ENCODE assay signal across 13 cellular contexts in genomic region chr15:74389115-74390048, GRCh38. TPM values are rescaled to one million over a fixed set of nuclear protein-coding genes. Genes with fewer than 3 reads are reported as not detected.
A peak's percentile ranks its signal among the peaks of the same experiment; 100 is the strongest.
DNase-seq lines count a peak whose midpoint lies in the region; ATAC-seq and TF ChIP-seq lines count a peak whose summit lies in the region.
"Had no signal": no experiment of that assay in that cellular context is flagged by ENCODE, and none has a peak within 500 bp of the region (broad histone marks: within the 10 kb centered on the region; RNA-seq: fewer than 3 reads in every experiment).

No MANE protein-coding gene starts in this region.

- H3K4me1 ChIP-seq in cardiac muscle cell (ENCODE audit: low read depth) = peaks cover 19% of the 10 kb centered on the region
- H3K4me1 ChIP-seq in upper lobe of right lung = peaks cover 16% of the 10 kb centered on the region

- H3K27ac ChIP-seq in cardiac muscle cell (peak overlapping the region; percentile 54), VCaP (peak overlapping the region; percentile 50), upper lobe of right lung (peak overlapping the region; percentile 18)

- intact Hi-C loops in left cardiac atrium (cut with DNase I) = loop anchor here in 1 of 2 donors (5.0 kb wide), 1 partner anchor 38 kb away; no protein-coding TSS in a partner anchor
- intact Hi-C loops in upper lobe of right lung (cut with DNase I) = loop anchor here (10.0 kb wide), 1 partner anchor 375 kb away; no protein-coding TSS in a partner anchor

- H3K27me3 ChIP-seq in cardiac muscle cell (no peaks in the 10 kb centered on the region), upper lobe of right lung (no peaks in the 10 kb centered on the region)

- H3K9me3 ChIP-seq in cardiac muscle cell (ENCODE audit: low read depth) (no peaks in the 10 kb centered on the region), upper lobe of right lung (no peaks in the 10 kb centered on the region)

- no peak for ATAC-seq in left cardiac atrium
- ATAC-seq in upper lobe of right lung = peak; percentile 72
- no peak for ATAC-seq in HG03469 (IDR thresholded peaks at IDR 0.05; ENCODE audit: unreplicated experiment)
- ATAC-seq in HG03139 (IDR thresholded peaks at IDR 0.05; ENCODE audit: unreplicated experiment) = no peak
- ATAC-seq in HG02588 (IDR thresholded peaks at IDR 0.05; ENCODE audit: unreplicated experiment) = no peak
- ATAC-seq: activated naive CD4-positive, alpha-beta T cell treated with anti-CD3 and anti-CD28 coated beads, Interleukin-2, amount 50 U/mL, for 72 hours; T-cell had no signal

- TF ChIP-seq CTCF in cardiac muscle cell (IDR thresholded peaks at IDR 0.05; ENCODE audit: low read depth, low read length) = no peak
- TF ChIP-seq CTCF in VCaP (conservative IDR thresholded peaks at IDR 0.05) = no peak
- no peak for TF ChIP-seq CTCF in upper lobe of right lung (IDR thresholded peaks at IDR 0.05)

- H3K36me3 ChIP-seq in cardiac muscle cell (no peaks in the 10 kb centered on the region), upper lobe of right lung (no peaks in the 10 kb centered on the region)

- H3K4me3 ChIP-seq in cardiac muscle cell = no peak overlapping the region
- no peak overlapping the region for H3K4me3 ChIP-seq in upper lobe of right lung

- DNase-seq in cardiac muscle cell (ENCODE audit: low read depth in 1 of 2, low spot score in 1 of 2) (no peak), left cardiac atrium (no peak), islet precursor cell (peak; percentile 85), upper lobe of right lung (no peak)
- DNase-seq: activated CD4-positive, alpha-beta T cell treated with anti-CD3 and anti-CD28 coated beads, Interleukin-2, amount 50 U/mL, for 48 hours; DMS53; stimulated activated CD4-positive, alpha-beta T cell treated with anti-CD3 and anti-CD28 coated beads, Interleukin-2, amount 100 ng/mL, for 24 hours had no signal

RNA-seq across cellular contexts. Expression of gene CYP11A1, which starts 21.9 kb away (rescaled TPM):
- total RNA-seq in cardiac muscle cell = 5.4 and 9.8 TPM in 2 replicates
- polyA plus RNA-seq in cardiac muscle cell = 11.2 and 13.0 TPM in 2 replicates
- total RNA-seq in left cardiac atrium = 1 to 10 TPM in 1 of 2 donors, under 1 TPM in 1; 0.29 to 1.8 TPM
- 1.1 TPM for total RNA-seq in upper lobe of right lung

RNA-seq across cellular contexts. Expression of gene SEMA7A, which starts 44.4 kb away (rescaled TPM):
- total RNA-seq in cardiac muscle cell (8.7 and 11.9 TPM in 2 replicates), left cardiac atrium (1 to 10 TPM; 1.8 to 1.9 TPM), upper lobe of right lung (5.4 TPM)
- polyA plus RNA-seq in cardiac muscle cell = 0.99 and 3.3 TPM in 2 replicates
